ENCODE assay signal across 8 cellular contexts in genomic region chr5:37005946-37006540, GRCh38.
DNase-seq lines count a peak whose midpoint lies in the region; ATAC-seq and TF ChIP-seq lines count a peak whose summit lies in the region.

No MANE protein-coding gene starts in this region.

- peaks cover 0 to 100% (median 42%) of the 10 kb centered on the region in 9 donors for H3K36me3 ChIP-seq in heart right ventricle

- H3K4me1 ChIP-seq in heart right ventricle, result no peaks in the 10 kb centered on the region

- ATAC-seq in heart right ventricle (no peak), GM18861 (IDR thresholded peaks at IDR 0.05; ENCODE audit: unreplicated experiment) (no peak), GM18867 (IDR thresholded peaks at IDR 0.05; ENCODE audit: unreplicated experiment) (no peak), GM21825 (IDR thresholded peaks at IDR 0.05; ENCODE audit: unreplicated experiment) (no peak)

- no peaks in the 10 kb centered on the region for H3K9me3 ChIP-seq in heart right ventricle

- H3K4me3 ChIP-seq in heart right ventricle, result no peak overlapping the region

- DNase-seq in heart right ventricle (no peak), cardiac septum (ENCODE audit: low spot score) (no peak), NCI-H2196 treated with DMSO at 0.1 percent for 48 hours (lab: John Stamatoyannopoulos, UW; ENCODE audit: unreplicated experiment) (peak; percentile 20), cerebellum (ENCODE audit: low spot score) (peak; percentile 15), myocyte (ENCODE audit: low read depth) (peak; percentile 39)

- no peaks in the 10 kb centered on the region for H3K27me3 ChIP-seq in heart right ventricle

- intact Hi-C loops in heart right ventricle (cut with DNase I) (loop anchor here in 8 of 10 donors (5.0 to 10.0 kb wide), 5 partner anchors 129 to 279 kb away; partner anchors contain the start of gene NIPBL (in 1 of the 8)), cardiac septum (cut with DNase I) (no loop called here)

- peak in 8 of 9 donors; percentile 36 to 78 (median 67) for TF ChIP-seq CTCF in heart right ventricle (IDR thresholded peaks at IDR 0.05)

- H3K27ac ChIP-seq in heart right ventricle, result no peak overlapping the region

- WGBS in heart right ventricle, 2 donors, result 43 to 45% methylated on average over 5 of the region's 5 CpGs

Comparison
In these comparisons a context has a peak if more than half of its experiments do, and no peak if none do; other contexts are left out.
1. DNase-seq: peak in NCI-H2196 treated with DMSO at 0.1 percent for 48 hours (single experiment), cerebellum (single experiment) and myocyte (single experiment); none in heart right ventricle (0 of 2) and cardiac septum (single experiment).